8 cellular contexts compared by ENCODE assay signal in genomic region chr19:48513289-48514122, GRCh38. TPM values are rescaled to one million over a fixed set of nuclear protein-coding genes. Genes with fewer than 3 reads are reported as not detected.
A peak's percentile ranks its signal among the peaks of the same experiment; 100 is the strongest.
DNase-seq lines count a peak whose midpoint lies in the region; ATAC-seq and TF ChIP-seq lines count a peak whose summit lies in the region.

No MANE protein-coding gene starts in this region.

- no peaks in the 10 kb centered on the region for H3F3A ChIP-seq in PC-3 (ENCODE audit: low read length, unreplicated experiment)

- ATAC-seq in PC-3 (peak; percentile 82), GM19328 (IDR thresholded peaks at IDR 0.05; ENCODE audit: unreplicated experiment) (no peak)
- ATAC-seq in naive thymus-derived CD8-positive, alpha-beta T cell: peak; percentile 65 to 70

- H4K20me1 ChIP-seq in PC-3 (ENCODE audit: low read length): no peaks in the 10 kb centered on the region

- H3K27ac ChIP-seq in PC-3 (ENCODE audit: low read length) (no peak overlapping the region), subcutaneous abdominal adipose tissue (ENCODE audit: low read depth, low read length) (no peak overlapping the region)

- peak overlapping the region; percentile 96 for H2AFZ ChIP-seq in PC-3 (ENCODE audit: low read length)

- H3K4me1 ChIP-seq in ES-I3 (ENCODE audit: insufficient read depth, low read length) (peaks cover 15% of the 10 kb centered on the region; the same call in 1 of the 2 replicates), PC-3 (ENCODE audit: insufficient read depth, low read length) (no peaks in the 10 kb centered on the region; the same call in 1 of the 2 replicates), subcutaneous abdominal adipose tissue (ENCODE audit: control insufficient read depth in 5 of 5, insufficient read depth in 5 of 5, low read length in 5 of 5) (peaks cover 0 to 16% (median 12%) of the 10 kb centered on the region in 5 donors)

- H3K27me3 Mint-ChIP-seq in naive thymus-derived CD8-positive, alpha-beta T cell: no peaks in the 10 kb centered on the region

- BruUV-seq in PC-3 (replicated peaks; lab: Mats Ljungman, UMichigan): no TSS peak

- H3K36me3 Mint-ChIP-seq in naive thymus-derived CD8-positive, alpha-beta T cell: peaks cover 0 to 2% (median 1%) of the 10 kb centered on the region in 3 donors

- H3K9me2 ChIP-seq in PC-3 (replicated peaks; ENCODE audit: low read length): no peaks in the 10 kb centered on the region

- H3K9me3 ChIP-seq in ES-I3 (ENCODE audit: control insufficient read depth, insufficient read depth, low read length): no peaks in the 10 kb centered on the region
- no peaks in the 10 kb centered on the region for H3K9me3 ChIP-seq in PC-3 (ENCODE audit: low read length)
- no peaks in the 10 kb centered on the region for H3K9me3 ChIP-seq in subcutaneous abdominal adipose tissue (ENCODE audit: control insufficient read depth in 5 of 5, low read length in 5 of 5)

- no peak overlapping the region for H3K4me3 Mint-ChIP-seq in naive thymus-derived CD8-positive, alpha-beta T cell

- peak overlapping the region; percentile 98 for H3K4me2 ChIP-seq in PC-3 (ENCODE audit: low read length)

- DNase-seq in HuH-7.5 (ENCODE audit: low spot score) (peak; percentile 95), PC-3 (peak; percentile 64), fibroblast of peridontal ligament (ENCODE audit: extremely low read depth) (peak; percentile 55)
- DNase-seq in activated T-cell treated with anti-CD3 and anti-CD28 coated beads, Interleukin-2, amount 50 U/mL, for 48 hours: peak; percentile 76 to 80
- peak; percentile 56 to 89 (median 72) for DNase-seq in naive thymus-derived CD8-positive, alpha-beta T cell

- intact Hi-C loops in PC-3 (cut with micrococcal nuclease): no loop called here

- POLR2A ChIA-PET in PC-3 (lab: Charles Lee; ENCODE audit: unreplicated experiment): interaction anchor here (0.6 kb wide), 1 partner anchor 12 kb away, joined by 5 read pairs; no protein-coding TSS in a partner anchor
- POLR2A ChIA-PET in naive thymus-derived CD8-positive, alpha-beta T cell (lab: Charles Lee): interaction anchor here (0.7 to 2.4 kb wide), 9 partner anchors 11 to 1227 kb away, joined by 3 to 12 read pairs (median 5); partner anchors contain the start of genes DBP, RPL18 and SPHK2

- H3K27me3 ChIP-seq in PC-3 (ENCODE audit: low read length) (no peaks in the 10 kb centered on the region), subcutaneous abdominal adipose tissue (ENCODE audit: control insufficient read depth in 5 of 5, insufficient read depth in 4 of 5, low read length in 5 of 5) (peaks cover 8 to 36% (median 25%) of the 10 kb centered on the region in 5 donors)

- no peaks in the 10 kb centered on the region for H3K9me3 Mint-ChIP-seq in naive thymus-derived CD8-positive, alpha-beta T cell

- H3K27ac Mint-ChIP-seq in naive thymus-derived CD8-positive, alpha-beta T cell: peak overlapping the region in 2 of 10 donors; percentile 61 to 76

- H3K4me3 ChIP-seq in PC-3 (ENCODE audit: low read length) (peak overlapping the region; percentile 81), subcutaneous abdominal adipose tissue (ENCODE audit: low read depth in 1 of 5, low read length in 5 of 5) (peak overlapping the region; percentile 22 to 67 (median 58))

- no peak for TF ChIP-seq CTCF in PC-3 (conservative IDR thresholded peaks at IDR 0.05; ENCODE audit: low read depth, low read length)

- CTCF ChIA-PET in PC-3 (lab: Charles Lee): no interaction called here

- H3K4me1 Mint-ChIP-seq in naive thymus-derived CD8-positive, alpha-beta T cell: peaks cover 10 to 21% (median 15%) of the 10 kb centered on the region in 4 donors

- no peaks in the 10 kb centered on the region for H3K36me3 ChIP-seq in ES-I3 (ENCODE audit: insufficient read depth, low read length)
- no peaks in the 10 kb centered on the region for H3K36me3 ChIP-seq in PC-3 (ENCODE audit: low read depth, low read length)
- H3K36me3 ChIP-seq in subcutaneous abdominal adipose tissue (ENCODE audit: control insufficient read depth in 5 of 5, insufficient read depth in 5 of 5, low read length in 5 of 5): no peaks in the 10 kb centered on the region

- H3K79me2 ChIP-seq in PC-3 (ENCODE audit: low read length): no peaks in the 10 kb centered on the region

- peak overlapping the region; percentile 52; the same call in 1 of the 2 replicates for H3K9ac ChIP-seq in ES-I3 (ENCODE audit: low read depth, low read length)
- H3K9ac ChIP-seq in PC-3 (ENCODE audit: low read length): 0 out of 2 replicates have a peak overlapping the region, but pooled peaks have one; percentile 6
- H3K9ac ChIP-seq in subcutaneous abdominal adipose tissue (ENCODE audit: low read length in 5 of 5): peak overlapping the region in 2 of 5 donors; percentile 2 to 37

RNA-seq across cellular contexts. Expression of gene LMTK3, which starts 1.9 kb away (rescaled TPM):
- 4.8 and 8.3 TPM in 2 replicates for total RNA-seq in PC-3 (2014; rRNA removed)
- 10 to 100 TPM; 21.4 to 21.5 TPM for total RNA-seq in naive thymus-derived CD8-positive, alpha-beta T cell
- polyA plus RNA-seq in naive thymus-derived CD8-positive, alpha-beta T cell: under 1 TPM in 1 of 3 donors, not detected in 2; 0.15 TPM

RNA-seq across cellular contexts. Expression of gene SULT2B1, which starts 38.5 kb away (rescaled TPM):
- 4.8 and 6.7 TPM in 2 replicates for total RNA-seq in PC-3 (2014; rRNA removed)
- not detected for total RNA-seq in naive thymus-derived CD8-positive, alpha-beta T cell
- polyA plus RNA-seq in naive thymus-derived CD8-positive, alpha-beta T cell: under 1 TPM in 1 of 3 donors, not detected in 2; 0.18 TPM

RNA-seq across cellular contexts. Expression of gene CYTH2, which starts 44.3 kb away (rescaled TPM):
- 50.5 and 58.6 TPM in 2 replicates for total RNA-seq in PC-3 (2014; rRNA removed)
- total RNA-seq in naive thymus-derived CD8-positive, alpha-beta T cell: 10 to 100 TPM; 72.2 to 77.7 TPM
- 10 to 100 TPM; 20.5 to 32.0 (median 28.2) TPM for polyA plus RNA-seq in naive thymus-derived CD8-positive, alpha-beta T cell

RNA-seq across cellular contexts. Expression of gene KCNJ14, which starts 58.1 kb away (rescaled TPM):
- 1.4 and 2.2 TPM in 2 replicates for total RNA-seq in PC-3 (2014; rRNA removed)
- total RNA-seq in naive thymus-derived CD8-positive, alpha-beta T cell: 1 to 10 TPM; 2.7 to 2.9 TPM
- under 1 TPM in 2 of 3 donors, not detected in 1; 0.39 to 0.42 TPM for polyA plus RNA-seq in naive thymus-derived CD8-positive, alpha-beta T cell
